12 cellular contexts compared by ENCODE assay signal in the genomic region with DNA sequence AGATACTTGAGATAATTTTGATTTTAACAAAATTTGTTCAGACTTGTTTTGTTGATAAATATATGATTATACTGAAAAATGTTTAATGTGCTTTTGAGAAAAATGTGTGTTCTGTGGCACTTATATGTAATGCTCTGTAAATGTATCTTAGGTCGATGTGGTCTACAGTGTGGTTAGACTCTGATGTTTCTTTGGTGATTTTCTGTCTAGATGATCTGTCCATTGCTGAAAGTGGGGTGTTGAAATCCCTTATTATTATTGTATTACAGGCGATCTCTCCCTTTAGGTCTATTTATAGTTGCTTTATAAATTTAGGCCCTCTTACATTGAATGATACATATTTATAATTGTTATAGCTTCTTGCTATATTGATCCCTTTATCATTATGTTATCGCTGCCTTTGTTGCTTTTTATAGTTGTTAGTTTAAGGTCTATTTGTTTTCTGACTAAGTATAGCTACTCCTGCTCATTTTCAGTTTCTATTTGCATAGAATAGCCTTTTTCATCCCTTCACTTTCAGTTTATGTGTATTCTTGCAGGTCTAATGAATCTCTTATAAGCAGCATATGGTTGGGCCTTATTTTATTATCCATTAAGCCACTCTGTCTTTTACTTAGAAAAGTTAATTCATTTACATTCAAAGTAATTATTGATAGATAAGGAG.
DNase-seq lines count a peak whose midpoint lies in the region; ATAC-seq and TF ChIP-seq lines count a peak whose summit lies in the region.
"Had no signal": no experiment of that assay in that cellular context is flagged by ENCODE, and none has a peak within 500 bp of the region (broad histone marks: within the 10 kb centered on the region; RNA-seq: fewer than 3 reads in every experiment).

No MANE protein-coding gene starts in this region.

- DNase-seq in RPMI8226, result peak; percentile 35
- no peak for DNase-seq in activated CD4-positive, alpha-beta memory T cell treated with anti-CD3 and anti-CD28 coated beads, Interleukin-2, amount 10 ng/mL, durations not matched to agents 7 days and 5 days
- DNase-seq in NCI-H446 (lab: John Stamatoyannopoulos, UW), result no peak
- DNase-seq in AG08395 (ENCODE audit: low spot score), result no peak
- DNase-seq in BE2C, result no peak
- DNase-seq: KBM-7, right cardiac atrium, transverse colon had no signal

- H3K9me3 Mint-ChIP-seq in activated CD4-positive, alpha-beta memory T cell treated with anti-CD3 and anti-CD28 coated beads, Interleukin-2, amount 10 ng/mL, durations not matched to agents 7 days and 5 days, result no peaks in the 10 kb centered on the region

- H3K27me3 Mint-ChIP-seq in activated CD4-positive, alpha-beta memory T cell treated with anti-CD3 and anti-CD28 coated beads, Interleukin-2, amount 10 ng/mL, durations not matched to agents 7 days and 5 days, result no peaks in the 10 kb centered on the region

- no peak overlapping the region for H3K27ac Mint-ChIP-seq in activated CD4-positive, alpha-beta memory T cell treated with anti-CD3 and anti-CD28 coated beads, Interleukin-2, amount 10 ng/mL, durations not matched to agents 7 days and 5 days

- H3K4me1 Mint-ChIP-seq in activated CD4-positive, alpha-beta memory T cell treated with anti-CD3 and anti-CD28 coated beads, Interleukin-2, amount 10 ng/mL, durations not matched to agents 7 days and 5 days, result no peaks in the 10 kb centered on the region

- H3K4me1 ChIP-seq in BE2C, result no peaks in the 10 kb centered on the region
- H3K4me1 ChIP-seq: transverse colon had no signal

- H3K36me3 ChIP-seq in BE2C, result no peaks in the 10 kb centered on the region
- H3K36me3 ChIP-seq: cardiac muscle cell, transverse colon had no signal

- TF ChIP-seq CTCF in BE2C (IDR thresholded peaks at IDR 0.05; ENCODE audit: low read depth, low read length), result no peak

- CTCF ChIA-PET in activated CD4-positive, alpha-beta memory T cell treated with anti-CD3 and anti-CD28 coated beads, Interleukin-2, amount 10 ng/mL, durations not matched to agents 7 days and 5 days (lab: Charles Lee), result interaction anchor here (0.7 kb wide), 1 partner anchor 112 kb away, joined by 3 read pairs; no protein-coding TSS in a partner anchor

- no peak overlapping the region for H3K4me3 ChIP-seq in BE2C (ENCODE audit: low read depth, low read length)
- H3K4me3 ChIP-seq: cardiac muscle cell, transverse colon had no signal

- ATAC-seq in GM18907 (IDR thresholded peaks at IDR 0.05; ENCODE audit: unreplicated experiment) (peak; percentile 97), GM21576 (IDR thresholded peaks at IDR 0.05; ENCODE audit: unreplicated experiment) (peak; percentile 98), HG03066 (IDR thresholded peaks at IDR 0.05; ENCODE audit: low read depth, unreplicated experiment) (peak; percentile 96)
- ATAC-seq: right cardiac atrium had no signal

- H3K4me3 Mint-ChIP-seq in activated CD4-positive, alpha-beta memory T cell treated with anti-CD3 and anti-CD28 coated beads, Interleukin-2, amount 10 ng/mL, durations not matched to agents 7 days and 5 days, result no peak overlapping the region

- H3K27me3 ChIP-seq in BE2C, result no peaks in the 10 kb centered on the region
- H3K27me3 ChIP-seq: cardiac muscle cell, transverse colon had no signal

- H3K36me3 Mint-ChIP-seq in activated CD4-positive, alpha-beta memory T cell treated with anti-CD3 and anti-CD28 coated beads, Interleukin-2, amount 10 ng/mL, durations not matched to agents 7 days and 5 days (ENCODE audit: low read depth), result no peaks in the 10 kb centered on the region

- H3K9me3 ChIP-seq in BE2C, result no peaks in the 10 kb centered on the region
- H3K9me3 ChIP-seq: transverse colon had no signal

- POLR2A ChIA-PET in activated CD4-positive, alpha-beta memory T cell treated with anti-CD3 and anti-CD28 coated beads, Interleukin-2, amount 10 ng/mL, durations not matched to agents 7 days and 5 days (lab: Charles Lee), result no interaction called here
